Comparison of ENCODE assay signal across 15 cellular contexts in the genomic region with DNA sequence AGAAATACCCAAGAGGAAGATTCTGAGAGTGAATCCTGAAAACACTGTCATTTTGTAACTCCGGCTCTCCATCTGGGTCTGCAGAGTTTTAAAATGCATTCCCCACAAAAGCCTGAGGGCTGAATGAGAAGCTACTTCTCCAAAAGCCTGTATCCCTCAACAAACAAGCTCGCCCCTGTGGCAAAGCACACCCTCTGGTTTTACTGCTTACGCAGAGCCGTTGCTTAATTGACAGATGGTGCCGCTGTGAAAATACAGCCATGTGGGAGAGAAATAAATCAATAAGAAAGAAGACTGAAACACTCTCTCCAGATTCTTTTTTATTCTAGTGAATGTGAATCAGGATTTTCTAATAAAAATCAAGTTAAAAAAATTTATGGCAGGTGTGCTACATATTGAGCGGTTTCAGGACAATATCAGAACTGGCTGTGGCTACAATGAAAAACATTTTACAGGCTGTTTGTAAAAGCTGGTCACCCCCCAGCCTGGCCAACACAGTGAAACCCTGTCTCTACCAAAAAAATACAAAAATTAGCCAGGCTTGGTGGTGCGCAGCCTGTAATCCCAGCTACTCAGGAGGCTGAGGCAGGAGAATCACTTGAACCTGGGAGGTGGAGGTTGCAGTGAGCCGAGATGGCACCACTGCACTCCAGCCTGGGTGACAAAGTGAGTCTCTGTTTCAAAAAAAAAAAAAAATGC. TPM values are rescaled to one million over a fixed set of nuclear protein-coding genes. Genes with fewer than 3 reads are reported as not detected.
DNase-seq lines count a peak whose midpoint lies in the region; ATAC-seq and TF ChIP-seq lines count a peak whose summit lies in the region.
"Had no signal": no experiment of that assay in that cellular context is flagged by ENCODE, and none has a peak within 500 bp of the region (broad histone marks: within the 10 kb centered on the region; RNA-seq: fewer than 3 reads in every experiment).

No MANE protein-coding gene starts in this region.

- H3K4me1 ChIP-seq in BLaER1 (peaks cover 31% of the 10 kb centered on the region), endodermal cell (ENCODE audit: control insufficient read depth, insufficient read depth, low read length) (no peaks in the 10 kb centered on the region)
- H3K4me1 ChIP-seq: esophagus muscularis mucosa had no signal

- H3K9ac ChIP-seq in BLaER1 (no peak overlapping the region), endodermal cell (ENCODE audit: extremely low read depth, low read length, poor library complexity, severe bottlenecking) (no peak overlapping the region)

- no peak for TF ChIP-seq CTCF in endodermal cell (conservative IDR thresholded peaks at IDR 0.05)

- H3K27me3 ChIP-seq in BLaER1 (no peaks in the 10 kb centered on the region), endodermal cell (ENCODE audit: control insufficient read depth, insufficient read depth, low read length, poor library complexity, severe bottlenecking) (no peaks in the 10 kb centered on the region)

- H4K20me1 ChIP-seq in BLaER1: no peaks in the 10 kb centered on the region

- no peaks in the 10 kb centered on the region for H3K27me3 Mint-ChIP-seq in endodermal cell (ENCODE audit: insufficient read depth)

- no peaks in the 10 kb centered on the region for H3K36me3 ChIP-seq in BLaER1
- H3K36me3 ChIP-seq in endodermal cell (ENCODE audit: control insufficient read depth, insufficient read depth, low read length): no peaks in the 10 kb centered on the region
- H3K36me3 ChIP-seq: esophagus muscularis mucosa had no signal

- 88 to 89% methylated on average over 4 to 8 of the region's 8 CpGs for WGBS in endodermal cell (ENCODE audit: insufficient coverage in 1 of 2, insufficient read length in 1 of 2), 2 experiments

- H3K9me3 Mint-ChIP-seq in endodermal cell: peaks cover 4% of the 10 kb centered on the region

- H3K27ac ChIP-seq in BLaER1 (no peak overlapping the region), endodermal cell (ENCODE audit: low read depth, low read length) (peak overlapping the region; percentile 57)
- H3K27ac ChIP-seq: esophagus muscularis mucosa had no signal

- peaks cover 11% of the 10 kb centered on the region for H3K9me3 ChIP-seq in BLaER1
- no peaks in the 10 kb centered on the region for H3K9me3 ChIP-seq in endodermal cell (ENCODE audit: control insufficient read depth, low read length)
- H3K9me3 ChIP-seq: esophagus muscularis mucosa had no signal

- no peaks in the 10 kb centered on the region for H3K36me3 Mint-ChIP-seq in endodermal cell (ENCODE audit: low read depth)

- H3K4me2 ChIP-seq in BLaER1: peak overlapping the region; percentile 64

- H3K4me3 ChIP-seq in BLaER1 (no peak overlapping the region), endodermal cell (ENCODE audit: low read length) (no peak overlapping the region)
- H3K4me3 ChIP-seq: esophagus muscularis mucosa had no signal

- H3K4me1 Mint-ChIP-seq in endodermal cell: peaks cover 3% of the 10 kb centered on the region

- no peak overlapping the region for H3K4me3 Mint-ChIP-seq in endodermal cell
- H3K4me3 Mint-ChIP-seq: activated naive CD4-positive, alpha-beta T cell treated with anti-CD3 and anti-CD28 coated beads for 36 hours had no signal

- ATAC-seq in HG03135 (IDR thresholded peaks at IDR 0.05; ENCODE audit: unreplicated experiment): no peak

- no peak overlapping the region for H3K27ac Mint-ChIP-seq in endodermal cell
- H3K27ac Mint-ChIP-seq: activated naive CD4-positive, alpha-beta T cell treated with anti-CD3 and anti-CD28 coated beads for 36 hours had no signal

- DNase-seq in MV-4-11 (lab: John Stamatoyannopoulos, UW) (peak; percentile 90), NCI-H82 treated with DMSO at 0.1 percent for 48 hours (lab: John Stamatoyannopoulos, UW; ENCODE audit: unreplicated experiment) (peak; percentile 85), endodermal cell (no peak), AG08395 (ENCODE audit: low spot score) (no peak), NCI-H1436 treated with DMSO at 0.1 percent for 48 hours (lab: John Stamatoyannopoulos, UW) (no peak)
- DNase-seq in activated naive CD4-positive, alpha-beta T cell treated with Interleukin-2 at 50 U/mL for 16 hours: no peak
- DNase-seq: activated CD4-positive, alpha-beta T cell treated with anti-CD3 and anti-CD28 coated beads, Interleukin-2, amount 50 U/mL, for 48 hours; activated naive CD4-positive, alpha-beta T cell treated with anti-CD3 and anti-CD28 coated beads for 36 hours; central memory CD4-positive, alpha-beta T cell; stimulated activated naive CD4-positive, alpha-beta T cell treated with Interleukin-2 at 50 U/mL for 16 hours had no signal

RNA-seq across cellular contexts. Expression of gene C7orf33, which starts 32.5 kb away (rescaled TPM):
- not detected for total RNA-seq in endodermal cell
- polyA plus RNA-seq in endodermal cell (2013, experiment 1 of 2): not detected
- polyA plus RNA-seq in endodermal cell (2013, experiment 2 of 2): not detected
- total RNA-seq: activated naive CD4-positive, alpha-beta T cell treated with anti-CD3 and anti-CD28 coated beads for 36 hours; esophagus muscularis mucosa; posterior vena cava; T-helper 1 cell treated with Interleukin-12 subunit alpha and Interleukin-12 subunit beta and Interleukin-4 antibody, amounts not matched to agents 30 ng/mL and 1 ng/mL, for 36 hours had no signal

Comparison
In these comparisons a context has a peak if more than half of its experiments do, and no peak if none do; other contexts are left out.
1. DNase-seq: peak in MV-4-11 (single experiment) and NCI-H82 treated with DMSO at 0.1 percent for 48 hours (single experiment); none in endodermal cell (single experiment), AG08395 (single experiment), NCI-H1436 treated with DMSO at 0.1 percent for 48 hours (single experiment) and activated naive CD4-positive, alpha-beta T cell treated with Interleukin-2 at 50 U/mL for 16 hours (single experiment).